In the genomic region with DNA sequence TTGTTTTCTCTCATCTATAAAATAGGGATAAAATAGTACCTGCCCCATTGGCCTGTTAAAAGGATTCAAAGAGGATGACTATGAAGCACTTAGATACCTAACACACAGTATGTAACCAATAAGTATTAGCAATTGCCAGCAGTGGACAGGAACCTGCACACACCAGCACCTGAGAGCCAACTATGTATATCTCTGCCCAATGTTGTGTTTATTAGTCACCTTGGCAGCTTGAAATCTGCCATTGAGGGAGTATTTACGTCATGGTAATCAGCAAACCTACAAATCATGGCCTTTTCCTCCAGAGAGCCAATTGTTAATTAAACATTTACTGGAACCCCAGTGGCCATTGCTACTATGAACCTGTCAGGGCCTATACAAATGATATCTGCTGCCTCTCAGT, we compare ENCODE assay signal across 29 cellular contexts.
"Had no signal": no experiment of that assay in that cellular context is flagged by ENCODE, and none has a peak within 500 bp of the region (broad histone marks: within the 10 kb centered on the region; RNA-seq: fewer than 3 reads in every experiment).

No MANE protein-coding gene starts in this region.

- H3K4me3 ChIP-seq: stomach, suprapubic skin, testis, thoracic aorta, thyroid gland, tibial artery, tibial nerve, transverse colon, upper lobe of left lung, upper lobe of right lung, uterus, vagina had no signal

- H3K9me3 ChIP-seq: stomach, suprapubic skin, testis, thoracic aorta, thyroid gland, tibial artery, tibial nerve, transverse colon, upper lobe of left lung, upper lobe of right lung, uterus, vagina had no signal

- ATAC-seq: stimulated activated effector memory CD8-positive, alpha-beta T cell treated with anti-CD3 and anti-CD28 coated beads, Interleukin-12 subunit alpha, Interleukin-12 subunit beta, amount 100 ng/mL, for 72 hours; stimulated activated memory B cell treated with anti-CD40 and anti-IgM and Interleukin-4, amounts not matched to agents 10 μg/mL and 1 μg/mL and 100 μg/mL, for 72 hours; stimulated activated naive B cell treated with anti-CD40 and anti-IgM and Interleukin-4, amounts not matched to agents 10 μg/mL and 1 μg/mL and 100 μg/mL, for 72 hours; stimulated activated naive CD8-positive, alpha-beta T cell treated with anti-CD3 and anti-CD28 coated beads, Interleukin-15, amount 100 ng/mL, for 72 hours; stimulated activated naive CD8-positive, alpha-beta T cell treated with anti-CD3 and anti-CD28 coated beads, Interleukin-15, Interleukin-2, amounts not matched to agents 100 U/mL and 50 U/mL, for 24 hours; upper lobe of right lung had no signal

- H3K9me3 Mint-ChIP-seq: stimulated activated effector memory CD8-positive, alpha-beta T cell treated with anti-CD3 and anti-CD28 coated beads, Interleukin-12 subunit alpha, Interleukin-12 subunit beta, amount 100 ng/mL, for 72 hours; stimulated activated memory B cell treated with anti-CD40 and anti-IgM and Interleukin-4, amounts not matched to agents 10 μg/mL and 1 μg/mL and 100 μg/mL, for 72 hours; stimulated activated naive B cell treated with anti-CD40 and anti-IgM and Interleukin-4, amounts not matched to agents 10 μg/mL and 1 μg/mL and 100 μg/mL, for 72 hours; stimulated activated naive CD8-positive, alpha-beta T cell treated with anti-CD3 and anti-CD28 coated beads, Interleukin-15, amount 100 ng/mL, for 72 hours; stimulated activated naive CD8-positive, alpha-beta T cell treated with anti-CD3 and anti-CD28 coated beads, Interleukin-15, Interleukin-2, amounts not matched to agents 100 ng/mL and 50 ng/mL, for 24 hours; type B pancreatic cell had no signal

- FAIRE-seq: urothelium cell line had no signal

- H3K36me3 ChIP-seq: uterus had no signal

- H3K27me3 ChIP-seq: stomach, suprapubic skin, testis, thyroid gland, tibial artery, tibial nerve, transverse colon, upper lobe of left lung, upper lobe of right lung, uterus, vagina had no signal

- H3K4me1 Mint-ChIP-seq: stimulated activated effector memory CD8-positive, alpha-beta T cell treated with anti-CD3 and anti-CD28 coated beads, Interleukin-12 subunit alpha, Interleukin-12 subunit beta, amount 100 ng/mL, for 72 hours; stimulated activated memory B cell treated with anti-CD40 and anti-IgM and Interleukin-4, amounts not matched to agents 10 μg/mL and 1 μg/mL and 100 μg/mL, for 72 hours; stimulated activated naive B cell treated with anti-CD40 and anti-IgM and Interleukin-4, amounts not matched to agents 10 μg/mL and 1 μg/mL and 100 μg/mL, for 72 hours; stimulated activated naive CD8-positive, alpha-beta T cell treated with anti-CD3 and anti-CD28 coated beads, Interleukin-15, amount 100 ng/mL, for 72 hours had no signal

- H3K4me1 ChIP-seq: suprapubic skin, testis, thyroid gland, transverse colon, upper lobe of left lung, upper lobe of right lung, uterus, vagina had no signal

- H3K27ac ChIP-seq: stomach, suprapubic skin, testis, thoracic aorta, thyroid gland, tibial artery, tibial nerve, transverse colon, upper lobe of left lung, upper lobe of right lung, uterus, vagina had no signal

- H3K4me3 Mint-ChIP-seq: stimulated activated effector memory CD8-positive, alpha-beta T cell treated with anti-CD3 and anti-CD28 coated beads, Interleukin-12 subunit alpha, Interleukin-12 subunit beta, amount 100 ng/mL, for 72 hours; stimulated activated memory B cell treated with anti-CD40 and anti-IgM and Interleukin-4, amounts not matched to agents 10 μg/mL and 1 μg/mL and 100 μg/mL, for 72 hours; stimulated activated naive B cell treated with anti-CD40 and anti-IgM and Interleukin-4, amounts not matched to agents 10 μg/mL and 1 μg/mL and 100 μg/mL, for 72 hours; stimulated activated naive CD8-positive, alpha-beta T cell treated with anti-CD3 and anti-CD28 coated beads, Interleukin-15, amount 100 ng/mL, for 72 hours; stimulated activated naive CD8-positive, alpha-beta T cell treated with anti-CD3 and anti-CD28 coated beads, Interleukin-15, Interleukin-2, amounts not matched to agents 100 ng/mL and 50 ng/mL, for 24 hours; type B pancreatic cell had no signal

- DNase-seq: stimulated activated CD4-positive, alpha-beta T cell treated with anti-CD3 and anti-CD28 coated beads, Interleukin-2, amount 100 ng/mL, for 48 hours; stimulated activated CD4-positive, alpha-beta T cell treated with anti-CD3 and anti-CD28 coated beads, Interleukin-4, amount 100 ng/mL, for 1 hour; stimulated activated CD4-positive, alpha-beta T cell treated with anti-CD3 and anti-CD28 coated beads, Interleukin-4, amount 100 ng/mL, for 24 hours; stimulated activated CD4-positive, alpha-beta T cell treated with anti-CD3 and anti-CD28 coated beads, Interleukin-4, amount 100 ng/mL, for 4 hours; stimulated activated CD8-positive, alpha-beta memory T cell treated with anti-CD3 and anti-CD28 coated beads, Interleukin-4, amount 100 ng/mL, for 48 hours; stimulated activated naive B cell treated with anti-CD40 and anti-IgM and Interleukin-4, amounts not matched to agents 10 μg/mL and 1 μg/mL and 100 μg/mL, for 72 hours; stimulated activated naive CD4-positive, alpha-beta T cell; stimulated activated naive CD4-positive, alpha-beta T cell treated with Interleukin-2 at 50 U/mL for 16 hours; stimulated activated naive CD8-positive, alpha-beta T cell treated with anti-CD3 and anti-CD28 coated beads, Interleukin-15, amount 100 ng/mL, for 72 hours; stimulated activated naive CD8-positive, alpha-beta T cell treated with anti-CD3 and anti-CD28 coated beads, Interleukin-15, Interleukin-2, amounts not matched to agents 100 U/mL and 50 U/mL, for 24 hours; stomach; substantia nigra; testis; thyroid gland; tibial artery; transverse colon; trophoblast cell; upper lobe of left lung; upper lobe of right lung; uterus had no signal

- H3K27ac Mint-ChIP-seq: stimulated activated effector memory CD8-positive, alpha-beta T cell treated with anti-CD3 and anti-CD28 coated beads, Interleukin-12 subunit alpha, Interleukin-12 subunit beta, amount 100 ng/mL, for 72 hours; stimulated activated memory B cell treated with anti-CD40 and anti-IgM and Interleukin-4, amounts not matched to agents 10 μg/mL and 1 μg/mL and 100 μg/mL, for 72 hours; stimulated activated naive B cell treated with anti-CD40 and anti-IgM and Interleukin-4, amounts not matched to agents 10 μg/mL and 1 μg/mL and 100 μg/mL, for 72 hours; stimulated activated naive CD8-positive, alpha-beta T cell treated with anti-CD3 and anti-CD28 coated beads, Interleukin-15, amount 100 ng/mL, for 72 hours; stimulated activated naive CD8-positive, alpha-beta T cell treated with anti-CD3 and anti-CD28 coated beads, Interleukin-15, Interleukin-2, amounts not matched to agents 100 ng/mL and 50 ng/mL, for 24 hours; type B pancreatic cell had no signal

- H3K27me3 Mint-ChIP-seq: stimulated activated memory B cell treated with anti-CD40 and anti-IgM and Interleukin-4, amounts not matched to agents 10 μg/mL and 1 μg/mL and 100 μg/mL, for 72 hours; stimulated activated naive B cell treated with anti-CD40 and anti-IgM and Interleukin-4, amounts not matched to agents 10 μg/mL and 1 μg/mL and 100 μg/mL, for 72 hours; stimulated activated naive CD8-positive, alpha-beta T cell treated with anti-CD3 and anti-CD28 coated beads, Interleukin-15, amount 100 ng/mL, for 72 hours; stimulated activated naive CD8-positive, alpha-beta T cell treated with anti-CD3 and anti-CD28 coated beads, Interleukin-15, Interleukin-2, amounts not matched to agents 100 ng/mL and 50 ng/mL, for 24 hours; type B pancreatic cell had no signal
